In the genomic region with DNA sequence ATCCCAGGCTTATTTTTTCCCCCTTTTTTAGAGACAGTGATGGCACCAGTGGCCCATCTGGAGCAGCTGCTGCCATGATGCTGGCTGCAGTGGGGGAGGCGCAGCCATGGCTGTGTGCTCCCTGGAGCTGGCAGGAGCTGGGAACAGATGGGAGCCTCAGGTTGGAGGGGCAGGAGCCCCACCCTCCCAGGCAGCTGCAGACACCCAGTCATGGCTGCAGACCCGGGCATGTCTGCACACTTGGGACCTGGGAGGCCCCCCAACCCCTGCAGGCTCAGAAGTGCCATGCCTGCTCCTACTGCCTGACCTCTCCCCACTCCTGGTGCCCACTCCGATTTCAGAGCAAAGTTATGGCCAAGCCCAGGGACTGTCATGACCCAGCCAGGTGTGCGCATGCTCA, we compare ENCODE assay signal across 16 cellular contexts. TPM values are rescaled to one million over a fixed set of nuclear protein-coding genes. Genes with fewer than 3 reads are reported as not detected.
DNase-seq lines count a peak whose midpoint lies in the region; TF ChIP-seq lines count a peak whose summit lies in the region.
"Had no signal": no experiment of that assay in that cellular context is flagged by ENCODE, and none has a peak within 500 bp of the region (broad histone marks: within the 10 kb centered on the region; RNA-seq: fewer than 3 reads in every experiment).

No MANE protein-coding gene starts in this region.

- peaks cover 12% of the 10 kb centered on the region for H3K9me3 Mint-ChIP-seq in glutamatergic neuron (ENCODE audit: unreplicated experiment)
- H3K9me3 Mint-ChIP-seq: CD4-positive, alpha-beta memory T cell had no signal

- peaks cover 6% of the 10 kb centered on the region for H3K27me3 Mint-ChIP-seq in glutamatergic neuron (ENCODE audit: unreplicated experiment)
- H3K27me3 Mint-ChIP-seq: CD4-positive, alpha-beta memory T cell had no signal

- H3K4me3 Mint-ChIP-seq in glutamatergic neuron (ENCODE audit: unreplicated experiment) = peak overlapping the region; percentile 4
- H3K4me3 Mint-ChIP-seq: CD14-positive monocyte; CD4-positive, alpha-beta memory T cell; H9 had no signal

- no peaks in the 10 kb centered on the region for H3K36me3 ChIP-seq in vagina
- no peaks in the 10 kb centered on the region for H3K36me3 ChIP-seq in left ventricle myocardium inferior
- H3K36me3 ChIP-seq: BLaER1 had no signal

- peaks cover 11% of the 10 kb centered on the region for H3K4me1 Mint-ChIP-seq in glutamatergic neuron (ENCODE audit: low read depth, unreplicated experiment)
- H3K4me1 Mint-ChIP-seq: H9 had no signal

- DNase-seq in activated CD8-positive, alpha-beta memory T cell treated with anti-CD3 and anti-CD28 coated beads for 24 hours = peak; percentile 35
- no peak for DNase-seq in activated CD8-positive, alpha-beta memory T cell treated with anti-CD3 and anti-CD28 coated beads, Interleukin-2, amount 50 U/mL, for 48 hours
- DNase-seq in NCI-H2171 treated with DMSO at 0.1 percent for 48 hours (lab: John Stamatoyannopoulos, UW) (peak; percentile 96), glutamatergic neuron (peak; percentile 58), vagina (ENCODE audit: extremely low spot score in 2 of 2) (no peak), left ventricle myocardium inferior (no peak), mesenteric fat pad (ENCODE audit: low spot score) (no peak)
- DNase-seq: 8988T; CD4-positive, alpha-beta memory T cell; DMS53; DND-41; EL; H9 had no signal

- H3K27ac ChIP-seq in vagina (no peak overlapping the region), left ventricle myocardium inferior (replicated peaks) (no peak overlapping the region)
- H3K27ac ChIP-seq: BLaER1 had no signal

- TF ChIP-seq POLR2A in vagina (IDR thresholded peaks at IDR 0.05) = no peak

- H3K4me1 ChIP-seq in vagina (no peaks in the 10 kb centered on the region), left ventricle myocardium inferior (peaks cover 4% of the 10 kb centered on the region)

- H3K27me3 ChIP-seq in vagina = no peaks in the 10 kb centered on the region
- no peaks in the 10 kb centered on the region for H3K27me3 ChIP-seq in left ventricle myocardium inferior (ENCODE audit: low read depth)
- H3K27me3 ChIP-seq: BLaER1 had no signal

- H3K9me3 ChIP-seq in vagina (no peaks in the 10 kb centered on the region), left ventricle myocardium inferior (replicated peaks) (no peaks in the 10 kb centered on the region)
- H3K9me3 ChIP-seq: BLaER1 had no signal

- peaks cover 3% of the 10 kb centered on the region for H3K36me3 Mint-ChIP-seq in glutamatergic neuron (ENCODE audit: unreplicated experiment)
- H3K36me3 Mint-ChIP-seq: CD14-positive monocyte; CD4-positive, alpha-beta memory T cell had no signal

- H3K27ac Mint-ChIP-seq in glutamatergic neuron (ENCODE audit: unreplicated experiment) = peak overlapping the region; percentile 92
- H3K27ac Mint-ChIP-seq: CD4-positive, alpha-beta memory T cell; H9 had no signal

- H3K4me3 ChIP-seq in vagina (no peak overlapping the region), left ventricle myocardium inferior (no peak overlapping the region)
- H3K4me3 ChIP-seq: BLaER1, GM12878 had no signal

- no peak for TF ChIP-seq CTCF in glutamatergic neuron (IDR thresholded peaks at IDR 0.05; ENCODE audit: partially characterized antibody, unreplicated experiment)
- TF ChIP-seq CTCF in vagina (IDR thresholded peaks at IDR 0.05) = no peak
- TF ChIP-seq CTCF in left ventricle myocardium inferior (IDR thresholded peaks at IDR 0.05; ENCODE audit: borderline replicate concordance) = no peak

- intact Hi-C loops in vagina (cut with DNase I) (no loop called here), left ventricle myocardium inferior (cut with micrococcal nuclease) (no loop called here)

RNA-seq across cellular contexts. Expression of a gene that starts 25.1 kb away (rescaled TPM):
- total RNA-seq in glutamatergic neuron (ENCODE audit: unreplicated experiment) (3.4 TPM), vagina (30.7 TPM), left ventricle myocardium inferior (1.3 TPM), mesenteric fat pad (26.2 TPM)

RNA-seq across cellular contexts. Expression of a gene that starts 59.4 kb away (rescaled TPM):
- 22.7 TPM for total RNA-seq in glutamatergic neuron (ENCODE audit: unreplicated experiment)
- 31.4 TPM for total RNA-seq in vagina
- total RNA-seq in left ventricle myocardium inferior = 28.3 TPM
- total RNA-seq in mesenteric fat pad = 19.5 TPM

RNA-seq across cellular contexts. Expression of a gene that starts 59.5 kb away (rescaled TPM):
- 6.7 TPM for total RNA-seq in glutamatergic neuron (ENCODE audit: unreplicated experiment)
- total RNA-seq in vagina = 5.6 TPM
- total RNA-seq in left ventricle myocardium inferior = 11.3 TPM
- total RNA-seq in mesenteric fat pad = 4.8 TPM

Comparison
In these comparisons a context has a peak if more than half of its experiments do, and no peak if none do; other contexts are left out.
1. DNase-seq: peak in activated CD8-positive, alpha-beta memory T cell treated with anti-CD3 and anti-CD28 coated beads for 24 hours (single experiment), NCI-H2171 treated with DMSO at 0.1 percent for 48 hours (single experiment) and glutamatergic neuron (single experiment); none in activated CD8-positive, alpha-beta memory T cell treated with anti-CD3 and anti-CD28 coated beads, Interleukin-2, amount 50 U/mL, for 48 hours (single experiment), vagina (0 of 2), left ventricle myocardium inferior (single experiment) and mesenteric fat pad (single experiment).